ENCODE assay signal across 32 cellular contexts in genomic region chr18:30927042-30927441, GRCh38.
"Had no signal": no experiment of that assay in that cellular context is flagged by ENCODE, and none has a peak within 500 bp of the region (broad histone marks: within the 10 kb centered on the region; RNA-seq: fewer than 3 reads in every experiment).

No MANE protein-coding gene starts in this region.

- H3K4me1 Mint-ChIP-seq: activated CD4-positive, alpha-beta memory T cell treated with anti-CD3 and anti-CD28 coated beads, Interleukin-2, amount 10 ng/mL, durations not matched to agents 7 days and 5 days; activated CD4-positive, alpha-beta T cell treated with anti-CD3 and anti-CD28 coated beads, Interleukin-2, amount 10 ng/mL, durations not matched to agents 7 days and 5 days; activated naive CD4-positive, alpha-beta T cell treated with anti-CD3 and anti-CD28 coated beads, Interleukin-2, amount 10 ng/mL, durations not matched to agents 7 days and 5 days; central memory CD8-positive, alpha-beta T cell had no signal

- H3K4me3 Mint-ChIP-seq: activated CD4-positive, alpha-beta memory T cell treated with anti-CD3 and anti-CD28 coated beads, Interleukin-2, amount 10 ng/mL, durations not matched to agents 7 days and 5 days; activated CD4-positive, alpha-beta T cell treated with anti-CD3 and anti-CD28 coated beads, Interleukin-2, amount 10 ng/mL, durations not matched to agents 7 days and 5 days; activated naive CD4-positive, alpha-beta T cell treated with anti-CD3 and anti-CD28 coated beads, Interleukin-2, amount 10 ng/mL, durations not matched to agents 7 days and 5 days; activated naive CD8-positive, alpha-beta T cell treated with anti-CD3 and anti-CD28 coated beads, Interleukin-2, amount 10 ng/mL, durations not matched to agents 7 days and 5 days; activated T-cell treated with anti-CD3 and anti-CD28 coated beads, Interleukin-2, amount 50 U/mL, for 24 hours; activated T-cell treated with anti-CD3 and anti-CD28 coated beads, Interleukin-2, amount 50 U/mL, for 72 hours; central memory CD8-positive, alpha-beta T cell; dendritic cell treated with granulocyte-macrophage colony-stimulating factor and Interleukin-4, amounts not matched to agents 40 ng/mL and 50 ng/mL, for 4 days; endodermal cell; WTC11 had no signal

- H3K4me3 ChIP-seq: coronary artery, dorsolateral prefrontal cortex had no signal

- H3K27me3 ChIP-seq: brain microvascular endothelial cell, dorsolateral prefrontal cortex had no signal

- FAIRE-seq: astrocyte, bronchial epithelial cell, frontal cortex had no signal

- H3K36me3 ChIP-seq: brain microvascular endothelial cell had no signal

- H3K9me3 Mint-ChIP-seq: activated CD4-positive, alpha-beta T cell treated with anti-CD3 and anti-CD28 coated beads, Interleukin-2, amount 10 ng/mL, durations not matched to agents 7 days and 5 days; activated naive CD8-positive, alpha-beta T cell treated with anti-CD3 and anti-CD28 coated beads, Interleukin-2, amount 10 ng/mL, durations not matched to agents 7 days and 5 days; dendritic cell treated with granulocyte-macrophage colony-stimulating factor and Interleukin-4, amounts not matched to agents 40 ng/mL and 50 ng/mL, for 4 days; endodermal cell had no signal

- H3K27me3 Mint-ChIP-seq: activated CD4-positive, alpha-beta memory T cell treated with anti-CD3 and anti-CD28 coated beads, Interleukin-2, amount 10 ng/mL, durations not matched to agents 7 days and 5 days; activated CD4-positive, alpha-beta T cell treated with anti-CD3 and anti-CD28 coated beads, Interleukin-2, amount 10 ng/mL, durations not matched to agents 7 days and 5 days; activated naive CD4-positive, alpha-beta T cell treated with anti-CD3 and anti-CD28 coated beads, Interleukin-2, amount 10 ng/mL, durations not matched to agents 7 days and 5 days; activated naive CD8-positive, alpha-beta T cell treated with anti-CD3 and anti-CD28 coated beads, Interleukin-2, amount 10 ng/mL, durations not matched to agents 7 days and 5 days; activated T-cell treated with anti-CD3 and anti-CD28 coated beads, Interleukin-2, amount 50 U/mL, for 24 hours; central memory CD8-positive, alpha-beta T cell; dendritic cell treated with granulocyte-macrophage colony-stimulating factor and Interleukin-4, amounts not matched to agents 40 ng/mL and 50 ng/mL, for 4 days had no signal

- ATAC-seq: activated naive CD4-positive, alpha-beta T cell treated with anti-CD3 and anti-CD28 coated beads, Interleukin-2, amount 50 U/mL, for 72 hours; activated T-cell treated with anti-CD3 and anti-CD28 coated beads, Interleukin-2, amount 50 U/mL, for 72 hours; esophagus mucosa had no signal

- H3K36me3 Mint-ChIP-seq: activated naive CD4-positive, alpha-beta T cell treated with anti-CD3 and anti-CD28 coated beads, Interleukin-2, amount 10 ng/mL, durations not matched to agents 7 days and 5 days; activated naive CD4-positive, alpha-beta T cell treated with anti-CD3 and anti-CD28 coated beads, Interleukin-2, amount 50 U/mL, for 72 hours; activated naive CD8-positive, alpha-beta T cell treated with anti-CD3 and anti-CD28 coated beads, Interleukin-2, amount 10 ng/mL, durations not matched to agents 7 days and 5 days; WTC11 had no signal

- H3K27ac Mint-ChIP-seq: activated CD4-positive, alpha-beta memory T cell treated with anti-CD3 and anti-CD28 coated beads, Interleukin-2, amount 10 ng/mL, durations not matched to agents 7 days and 5 days; activated CD4-positive, alpha-beta T cell treated with anti-CD3 and anti-CD28 coated beads, Interleukin-2, amount 10 ng/mL, durations not matched to agents 7 days and 5 days; activated naive CD4-positive, alpha-beta T cell treated with anti-CD3 and anti-CD28 coated beads, Interleukin-2, amount 10 ng/mL, durations not matched to agents 7 days and 5 days; activated naive CD4-positive, alpha-beta T cell treated with anti-CD3 and anti-CD28 coated beads, Interleukin-2, amount 50 U/mL, for 72 hours; activated naive CD8-positive, alpha-beta T cell treated with anti-CD3 and anti-CD28 coated beads, Interleukin-2, amount 10 ng/mL, durations not matched to agents 7 days and 5 days; activated T-cell treated with anti-CD3 and anti-CD28 coated beads, Interleukin-2, amount 50 U/mL, for 24 hours; activated T-cell treated with anti-CD3 and anti-CD28 coated beads, Interleukin-2, amount 50 U/mL, for 72 hours; dendritic cell treated with granulocyte-macrophage colony-stimulating factor and Interleukin-4, amounts not matched to agents 40 ng/mL and 50 ng/mL, for 4 days; endodermal cell; WTC11 had no signal

- DNase-seq: activated CD4-positive, alpha-beta memory T cell treated with anti-CD3 and anti-CD28 coated beads, Interleukin-2, amount 10 ng/mL, durations not matched to agents 7 days and 5 days; activated CD4-positive, alpha-beta T cell treated with anti-CD3 and anti-CD28 coated beads for 1 hour; activated CD4-positive, alpha-beta T cell treated with anti-CD3 and anti-CD28 coated beads for 4 hours; activated CD4-positive, alpha-beta T cell treated with anti-CD3 and anti-CD28 coated beads, Interleukin-2, amount 10 ng/mL, durations not matched to agents 7 days and 5 days; activated CD4-positive, alpha-beta T cell treated with anti-CD3 and anti-CD28 coated beads, Interleukin-2, amount 50 U/mL, for 4 hours; activated CD8-positive, alpha-beta memory T cell treated with anti-CD3 and anti-CD28 coated beads, Interleukin-2, amount 50 U/mL, for 48 hours; activated gamma-delta T cell; activated naive CD4-positive, alpha-beta T cell; activated naive CD4-positive, alpha-beta T cell treated with anti-CD3 and anti-CD28 coated beads, Interleukin-2, amount 10 ng/mL, durations not matched to agents 7 days and 5 days; activated naive CD8-positive, alpha-beta T cell treated with anti-CD3 and anti-CD28 coated beads, Interleukin-2, amount 10 ng/mL, durations not matched to agents 7 days and 5 days; activated T-cell treated with anti-CD3 and anti-CD28 coated beads for 4 hours; activated T-cell treated with anti-CD3 and anti-CD28 coated beads, Interleukin-2, amount 50 U/mL, for 24 hours; activated T-cell treated with anti-CD3 and anti-CD28 coated beads, Interleukin-2, amount 50 U/mL, for 72 hours; amniotic stem cell; anterior cingulate cortex; brain microvascular endothelial cell; dorsolateral prefrontal cortex; effector memory CD4-positive, alpha-beta T cell; endodermal cell; foreskin fibroblast; head of caudate nucleus; T-helper 2 cell had no signal

- H3K27ac ChIP-seq: brain microvascular endothelial cell, coronary artery, dorsolateral prefrontal cortex, VCaP had no signal
